In the genomic region with DNA sequence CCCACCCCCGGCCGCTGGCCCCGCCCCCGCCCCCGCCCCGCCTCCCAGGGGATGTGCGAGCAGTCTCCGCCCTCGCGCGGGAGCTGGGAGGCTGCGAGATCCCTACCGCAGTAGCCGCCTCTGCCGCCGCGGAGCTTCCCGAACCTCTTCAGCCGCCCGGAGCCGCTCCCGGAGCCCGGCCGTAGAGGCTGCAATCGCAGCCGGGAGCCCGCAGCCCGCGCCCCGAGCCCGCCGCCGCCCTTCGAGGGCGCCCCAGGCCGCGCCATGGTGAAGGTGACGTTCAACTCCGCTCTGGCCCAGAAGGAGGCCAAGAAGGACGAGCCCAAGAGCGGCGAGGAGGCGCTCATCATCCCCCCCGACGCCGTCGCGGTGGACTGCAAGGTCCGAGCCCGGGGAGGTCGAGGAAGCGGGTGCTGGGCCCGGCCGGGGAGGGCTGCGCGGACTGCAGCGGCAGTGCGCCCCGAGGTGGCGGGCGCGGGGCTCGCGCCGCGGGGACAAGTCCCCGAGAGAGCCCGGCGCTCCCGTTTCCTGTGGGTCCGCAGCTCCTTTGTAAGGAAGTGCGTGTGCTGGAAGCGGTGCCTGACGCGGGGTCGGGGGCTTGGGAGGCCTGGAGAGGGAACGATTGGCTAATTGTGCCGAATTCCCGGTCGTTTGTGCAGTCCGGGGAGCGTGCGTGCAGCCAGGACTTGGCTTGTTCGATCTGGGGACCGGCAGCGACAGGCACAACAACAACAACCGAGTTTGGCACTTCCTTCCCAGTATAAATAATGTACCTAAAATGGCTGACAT, we compare ENCODE assay signal across 8 cellular contexts. TPM values are rescaled to one million over a fixed set of nuclear protein-coding genes. Genes with fewer than 3 reads are reported as not detected.
A peak's percentile ranks its signal among the peaks of the same experiment; 100 is the strongest.
DNase-seq lines count a peak whose midpoint lies in the region; ATAC-seq and TF ChIP-seq lines count a peak whose summit lies in the region.

A gene (plus strand): TSS at position 110 of the 789 bp plus-strand sequence. CDS start 155 bp downstream, at position 265.

- peak; percentile 7 for DNase-seq in NCI-H510A (lab: John Stamatoyannopoulos, UW)
- no peak for DNase-seq in NCI-H510A treated with DMSO at 0.1 percent for 48 hours (lab: John Stamatoyannopoulos, UW)
- peak; percentile 45 for DNase-seq in NCI-H2227 treated with DMSO at 0.1 percent for 48 hours (lab: John Stamatoyannopoulos, UW)
- DNase-seq in activated CD4-positive, alpha-beta T cell treated with anti-CD3 and anti-CD28 coated beads for 36 hours, result peak; percentile 78
- peak; percentile 87 for DNase-seq in coronary artery (ENCODE audit: low spot score)
- DNase-seq in left lobe of liver (ENCODE audit: low spot score), result peak; percentile 87
- peak; percentile 43 to 51 for DNase-seq in stimulated activated CD4-positive, alpha-beta T cell treated with anti-CD3 and anti-CD28 coated beads, Interleukin-2, amount 100 ng/mL, for 48 hours

- intact Hi-C loops in activated CD4-positive, alpha-beta T cell treated with anti-CD3 and anti-CD28 coated beads for 36 hours (cut with DNase I, micrococcal nuclease), result loop anchor here (1.0 to 5.0 kb wide), 9 partner anchors 12 to 744 kb away; a partner anchor contains a TSS

- no peak for TF ChIP-seq CTCF in coronary artery (IDR thresholded peaks at IDR 0.05)

- peaks cover 56% of the 10 kb centered on the region for H3K4me1 Mint-ChIP-seq in activated CD4-positive, alpha-beta T cell treated with anti-CD3 and anti-CD28 coated beads for 36 hours

- ATAC-seq in HG02885 (IDR thresholded peaks at IDR 0.05; ENCODE audit: poor library complexity, unreplicated experiment), result peak; percentile 64
- ATAC-seq in activated CD4-positive, alpha-beta T cell treated with anti-CD3 and anti-CD28 coated beads for 36 hours, result peak; percentile 71
- ATAC-seq in left lobe of liver, result peak; percentile 91

- peak within 1 kb of the TSS; percentile 84 for H3K4me3 Mint-ChIP-seq in activated CD4-positive, alpha-beta T cell treated with anti-CD3 and anti-CD28 coated beads for 36 hours

- peak within 1 kb of the TSS; percentile 89 for H3K27ac Mint-ChIP-seq in activated CD4-positive, alpha-beta T cell treated with anti-CD3 and anti-CD28 coated beads for 36 hours

- H3K36me3 Mint-ChIP-seq in activated CD4-positive, alpha-beta T cell treated with anti-CD3 and anti-CD28 coated beads for 36 hours (ENCODE audit: low read depth), result peaks cover 2% of the 10 kb centered on the region

- CTCF ChIA-PET in activated CD4-positive, alpha-beta T cell treated with anti-CD3 and anti-CD28 coated beads for 36 hours (lab: Charles Lee), result interaction anchor here (0.5 to 1.5 kb wide), 7 partner anchors 12 to 196 kb away, joined by 3 to 4 read pairs (median 3); a partner anchor contains a TSS

- peak within 1 kb of the TSS; percentile 91 for H3K4me3 ChIP-seq in coronary artery

- no peaks in the 10 kb centered on the region for H3K9me3 Mint-ChIP-seq in activated CD4-positive, alpha-beta T cell treated with anti-CD3 and anti-CD28 coated beads for 36 hours (ENCODE audit: low read depth)

- POLR2A ChIA-PET in activated CD4-positive, alpha-beta T cell treated with anti-CD3 and anti-CD28 coated beads for 36 hours (lab: Charles Lee), result interaction anchor here (0.9 to 1.3 kb wide), 3 partner anchors 13 to 196 kb away, joined by 3 to 6 read pairs (median 3); a partner anchor contains a TSS

- peak within 1 kb of the TSS; percentile 99 to 100 for H3K27ac ChIP-seq in coronary artery

- H3K27me3 Mint-ChIP-seq in activated CD4-positive, alpha-beta T cell treated with anti-CD3 and anti-CD28 coated beads for 36 hours, result peaks cover 2% of the 10 kb centered on the region

RNA-seq across cellular contexts. Expression of the gene that starts here (rescaled TPM):
- total RNA-seq in activated CD4-positive, alpha-beta T cell treated with anti-CD3 and anti-CD28 coated beads for 36 hours, result 10 to 100 TPM; 67.0 to 96.5 TPM
- total RNA-seq in left lobe of liver, result 221 TPM
